8 cellular contexts compared by ENCODE assay signal in genomic region chr4:74793757-74794340, GRCh38. TPM values are rescaled to one million over a fixed set of nuclear protein-coding genes. Genes with fewer than 3 reads are reported as not detected.
DNase-seq lines count a peak whose midpoint lies in the region; ATAC-seq and TF ChIP-seq lines count a peak whose summit lies in the region.

No MANE protein-coding gene starts in this region.

- no peaks in the 10 kb centered on the region for H3K4me1 ChIP-seq in SK-N-SH (ENCODE audit: control insufficient read depth in 1 of 2, insufficient read depth in 2 of 2, low read depth in 1 of 2, low read length in 1 of 2)
- no peaks in the 10 kb centered on the region for H3K4me1 ChIP-seq in naive thymus-derived CD4-positive, alpha-beta T cell (ENCODE audit: control insufficient read depth in 2 of 2, insufficient read depth in 2 of 2, low read length in 2 of 2)

- H3K4me3 ChIP-seq in SK-N-SH (ENCODE audit: low read depth in 2 of 2, low read length in 1 of 2): peak overlapping the region; percentile 39 to 57; a peak in 3 of 4 replicates
- no peak overlapping the region for H3K4me3 ChIP-seq in naive thymus-derived CD4-positive, alpha-beta T cell (ENCODE audit: low read length)

- no peak overlapping the region for H3K27ac Mint-ChIP-seq in naive thymus-derived CD4-positive, alpha-beta T cell

- H3K9me3 ChIP-seq in SK-N-SH: no peaks in the 10 kb centered on the region
- H3K9me3 ChIP-seq in naive thymus-derived CD4-positive, alpha-beta T cell (ENCODE audit: control insufficient read depth in 2 of 3, low read length in 3 of 3): no peaks in the 10 kb centered on the region

- ATAC-seq in naive thymus-derived CD4-positive, alpha-beta T cell: peak; percentile 34
- ATAC-seq in HG03135 (IDR thresholded peaks at IDR 0.05; ENCODE audit: unreplicated experiment) (no peak), HG03280 (IDR thresholded peaks at IDR 0.05; ENCODE audit: unreplicated experiment) (no peak)

- peaks cover 0 to 7% (median 0%) of the 10 kb centered on the region in 7 donors for H3K4me1 Mint-ChIP-seq in naive thymus-derived CD4-positive, alpha-beta T cell

- peaks cover 44 to 67% (median 54%) of the 10 kb centered on the region in 5 donors for H3K27me3 Mint-ChIP-seq in naive thymus-derived CD4-positive, alpha-beta T cell

- CTCF ChIA-PET in SK-N-SH (lab: Yijun Ruan, JAX): interaction anchor here (1.5 kb wide), 1 partner anchor 8 kb away, joined by 3 read pairs; no protein-coding TSS in a partner anchor
- CTCF ChIA-PET in naive thymus-derived CD4-positive, alpha-beta T cell (lab: Charles Lee): no interaction called here

- no peaks in the 10 kb centered on the region for H3K79me2 ChIP-seq in SK-N-SH (ENCODE audit: insufficient read depth)

- H3F3A ChIP-seq in SK-N-SH (replicated peaks; ENCODE audit: insufficient read depth): no peaks in the 10 kb centered on the region

- intact Hi-C loops in naive thymus-derived CD4-positive, alpha-beta T cell (cut with micrococcal nuclease): no loop called here

- no peaks in the 10 kb centered on the region for H4K20me1 ChIP-seq in SK-N-SH (ENCODE audit: insufficient read depth)

- H3K4me3 Mint-ChIP-seq in naive thymus-derived CD4-positive, alpha-beta T cell: peak overlapping the region in 4 of 10 donors; percentile 19 to 48 (median 36)

- no peak overlapping the region for H3K27ac ChIP-seq in SK-N-SH (ENCODE audit: low read depth in 2 of 2, low read length in 1 of 2)
- H3K27ac ChIP-seq in naive thymus-derived CD4-positive, alpha-beta T cell (ENCODE audit: low read depth, low read length): no peak overlapping the region

- H3K9me2 ChIP-seq in SK-N-SH: no peaks in the 10 kb centered on the region

- no peak; the same call in 1 of the 2 replicates for TF ChIP-seq CTCF in SK-N-SH (IDR thresholded peaks at IDR 0.05)

- DNase-seq in DMS79 (lab: John Stamatoyannopoulos, UW) (peak; percentile 83), HT1080 (ENCODE audit: low read depth) (peak; percentile 48), SK-N-SH (peak; percentile 6), fibroblast of peridontal ligament (ENCODE audit: extremely low read depth) (peak; percentile 12), globus pallidus (ENCODE audit: low spot score) (no peak)
- DNase-seq in naive thymus-derived CD4-positive, alpha-beta T cell: peak in 1 of 9 donors; percentile 1

- no peak for TF ChIP-seq RAD21 in SK-N-SH (IDR thresholded peaks at IDR 0.05; ENCODE audit: low read length)

- no peak for TF ChIP-seq EP300 in SK-N-SH (IDR thresholded peaks at IDR 0.05; ENCODE audit: borderline replicate concordance in 1 of 2, low read depth in 1 of 2, low read length in 1 of 2)

- peak overlapping the region; percentile 84 for H3K4me2 ChIP-seq in SK-N-SH

- no peaks in the 10 kb centered on the region for H3K36me3 ChIP-seq in SK-N-SH (replicated peaks in 1 of 2; ENCODE audit: control insufficient read depth in 1 of 2, insufficient read depth in 2 of 2, low read length in 1 of 2)
- no peaks in the 10 kb centered on the region for H3K36me3 ChIP-seq in naive thymus-derived CD4-positive, alpha-beta T cell (ENCODE audit: control insufficient read depth in 2 of 3, insufficient read depth in 3 of 3, low read length in 3 of 3)

- H3K9ac ChIP-seq in SK-N-SH: no peak overlapping the region

- H3K36me3 Mint-ChIP-seq in naive thymus-derived CD4-positive, alpha-beta T cell: peaks cover 0 to 5% (median 0%) of the 10 kb centered on the region in 5 donors

- POLR2A ChIA-PET in SK-N-SH (lab: Yijun Ruan, JAX): no interaction called here
- POLR2A ChIA-PET in naive thymus-derived CD4-positive, alpha-beta T cell (lab: Charles Lee): no interaction called here

- 4% methylated on average over 22 of the region's 39 CpGs for WGBS in SK-N-SH (ENCODE audit: low lambda C conversion rate)

- peaks cover 0 to 5% (median 0%) of the 10 kb centered on the region in 11 donors for H3K9me3 Mint-ChIP-seq in naive thymus-derived CD4-positive, alpha-beta T cell

- H2AFZ ChIP-seq in SK-N-SH (ENCODE audit: low read depth): peak overlapping the region; percentile 46; the same call in 1 of the 2 replicates

- H3K27me3 ChIP-seq in SK-N-SH (ENCODE audit: insufficient read depth): peaks cover 38% of the 10 kb centered on the region; the same call in 1 of the 2 replicates
- no peaks in the 10 kb centered on the region for H3K27me3 ChIP-seq in naive thymus-derived CD4-positive, alpha-beta T cell (ENCODE audit: control insufficient read depth in 2 of 2, insufficient read depth in 2 of 2, low read length in 2 of 2)

TF ChIP-seq in SK-N-SH, 30 proteins besides CTCF, POLR2A, EP300 and RAD21:
- no peak for TF ChIP-seq NRF1 (IDR thresholded peaks at IDR 0.05; ENCODE audit: low read depth, low read length)
- TF ChIP-seq IRF3 (IDR thresholded peaks at IDR 0.05; ENCODE audit: low read depth, low read length): no peak
- no peak for TF ChIP-seq CHD2 (IDR thresholded peaks at IDR 0.05; ENCODE audit: low read length, partially characterized antibody)
- no peak for TF ChIP-seq MEF2A (IDR thresholded peaks at IDR 0.05; ENCODE audit: borderline replicate concordance, low read depth)
- no peak for TF ChIP-seq NFIC (IDR thresholded peaks at IDR 0.05; ENCODE audit: borderline replicate concordance)
- no peak for TF ChIP-seq FOXJ3 (CRISPR knock-in tag; IDR thresholded peaks at IDR 0.05)
- no peak for TF ChIP-seq SIN3A (IDR thresholded peaks at IDR 0.05; ENCODE audit: borderline replicate concordance, low read depth, low read length)
- TF ChIP-seq TCF12 (IDR thresholded peaks at IDR 0.05): no peak
- TF ChIP-seq MXI1 (IDR thresholded peaks at IDR 0.05; ENCODE audit: low read depth, low read length): no peak
- TF ChIP-seq GABPA (IDR thresholded peaks at IDR 0.05; ENCODE audit: low read depth): no peak
- no peak for TF ChIP-seq POLR2AphosphoS5 (IDR thresholded peaks at IDR 0.05; ENCODE audit: low read depth, low read length)
- no peak for TF ChIP-seq RCOR1 (IDR thresholded peaks at IDR 0.05; ENCODE audit: low read length)
- TF ChIP-seq GATA2 (CRISPR knock-in tag; IDR thresholded peaks at IDR 0.05): no peak
- no peak for TF ChIP-seq USF2 (IDR thresholded peaks at IDR 0.05; ENCODE audit: borderline replicate concordance, low read depth, low read length)

RNA-seq across cellular contexts. Expression of gene BTC, which starts 0.5 kb away (rescaled TPM):
- total RNA-seq in HT1080 (2014; rRNA removed; shearing (Covaris generic)): 1.0 and 1.2 TPM in 2 replicates
- polyA plus RNA-seq in HT1080 (2015; cell fraction: cytosol; rRNA removed): 0.26 and 0.27 TPM in 2 replicates
- 0.29 and 0.47 TPM in 2 replicates for polyA plus RNA-seq in HT1080 (2015; cell fraction: nucleus; rRNA removed)
- not detected in 2 replicates for polyA plus RNA-seq in SK-N-SH (2012; rRNA removed)
- polyA plus RNA-seq in SK-N-SH (2012; cell fraction: cytosol; rRNA removed): not detected in 2 replicates
- polyA plus RNA-seq in SK-N-SH (2012; cell fraction: nucleus; rRNA removed): not detected in 2 replicates
- total RNA-seq in naive thymus-derived CD4-positive, alpha-beta T cell: not detected
- polyA plus RNA-seq in naive thymus-derived CD4-positive, alpha-beta T cell: not detected
